In the genomic region with DNA sequence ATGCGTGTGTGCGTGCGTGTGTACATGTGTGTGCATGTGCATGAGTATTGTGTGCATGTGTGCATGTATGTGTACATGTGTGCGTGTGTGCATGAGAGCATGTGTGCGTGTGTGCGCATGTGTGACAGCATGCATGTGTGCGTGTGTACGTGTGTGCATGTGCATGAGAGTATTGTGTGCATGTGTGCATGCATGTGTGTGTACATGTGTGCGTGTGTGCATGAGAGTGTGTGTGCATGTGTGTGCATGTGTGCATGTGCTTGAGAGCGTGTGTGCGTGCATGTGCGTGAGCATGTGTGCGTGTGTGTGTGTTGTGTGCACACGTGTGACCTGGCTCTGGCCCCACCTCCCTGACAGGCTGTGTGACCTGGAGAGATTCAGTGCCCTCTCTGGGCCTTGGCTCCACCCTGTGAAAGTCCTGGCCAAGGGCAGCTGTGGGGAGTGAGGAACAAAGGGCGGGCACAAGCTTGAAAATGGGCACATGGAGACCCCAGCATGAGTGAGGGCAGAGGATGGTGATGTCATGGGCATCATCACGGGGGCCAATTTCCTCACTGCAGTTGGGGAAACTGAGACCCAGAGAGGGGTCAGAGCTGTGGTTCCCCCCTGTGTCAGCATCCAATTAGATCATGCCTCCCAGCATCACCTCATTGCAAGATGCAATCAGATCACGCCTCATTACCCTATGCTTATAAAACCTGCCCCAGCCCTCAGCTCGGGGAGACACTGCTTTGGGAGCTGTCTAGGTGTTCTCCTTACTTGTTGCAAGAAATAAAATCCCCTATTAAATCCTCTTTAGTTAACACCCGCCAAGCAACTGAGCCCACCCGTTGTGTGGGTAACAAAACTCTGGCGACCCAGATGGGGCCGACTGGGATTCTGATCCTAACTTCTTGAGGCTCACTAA, we compare ENCODE assay signal across 9 cellular contexts. TPM values are rescaled to one million over a fixed set of nuclear protein-coding genes. Genes with fewer than 3 reads are reported as not detected.
DNase-seq lines count a peak whose midpoint lies in the region; ATAC-seq and TF ChIP-seq lines count a peak whose summit lies in the region.
"Had no signal": no experiment of that assay in that cellular context is flagged by ENCODE, and none has a peak within 500 bp of the region (broad histone marks: within the 10 kb centered on the region; RNA-seq: fewer than 3 reads in every experiment).

No MANE protein-coding gene starts in this region.

- peaks cover 32% of the 10 kb centered on the region for H3K4me1 Mint-ChIP-seq in activated naive CD4-positive, alpha-beta T cell treated with anti-CD3 and anti-CD28 coated beads for 36 hours (ENCODE audit: low read depth)

- H3K9me3 Mint-ChIP-seq in activated naive CD4-positive, alpha-beta T cell treated with anti-CD3 and anti-CD28 coated beads for 36 hours: no peaks in the 10 kb centered on the region

- H3K27ac ChIP-seq in VCaP: peak overlapping the region; percentile 18; the same call in 1 of the 2 replicates
- peak overlapping the region; percentile 81 to 94 for H3K27ac ChIP-seq in liver (ENCODE audit: low read depth in 1 of 2, low read length in 2 of 2)
- H3K27ac ChIP-seq in upper lobe of right lung: peak overlapping the region; percentile 61
- no peak overlapping the region for H3K27ac ChIP-seq in uterus

- WGBS in liver: 77% methylated on average over 22 of the region's 22 CpGs

- H3K27me3 ChIP-seq in liver (ENCODE audit: control insufficient read depth in 4 of 4, insufficient read depth in 4 of 4, low read length in 3 of 4) (no peaks in the 10 kb centered on the region), upper lobe of right lung (peaks cover 4% of the 10 kb centered on the region), uterus (peaks cover 0 to 3% of the 10 kb centered on the region in 2 donors)

- peak overlapping the region; percentile 76 for H3K27ac Mint-ChIP-seq in activated naive CD4-positive, alpha-beta T cell treated with anti-CD3 and anti-CD28 coated beads for 36 hours

- TF ChIP-seq CTCF in VCaP (conservative IDR thresholded peaks at IDR 0.05) (no peak), liver (IDR thresholded peaks at IDR 0.05; ENCODE audit: low read depth, low read length, missing input control) (no peak), upper lobe of right lung (IDR thresholded peaks at IDR 0.05) (no peak), uterus (IDR thresholded peaks at IDR 0.05) (no peak)

- intact Hi-C loops in activated naive CD4-positive, alpha-beta T cell treated with anti-CD3 and anti-CD28 coated beads for 36 hours (cut with micrococcal nuclease): loop anchor here (5.0 kb wide), 1 partner anchor 77 kb away; no protein-coding TSS in a partner anchor
- intact Hi-C loops in upper lobe of right lung (cut with DNase I) (no loop called here), uterus (cut with DNase I; ENCODE audit: low total_unique reads) (no loop called here)

- H3K4me3 Mint-ChIP-seq in activated naive CD4-positive, alpha-beta T cell treated with anti-CD3 and anti-CD28 coated beads for 36 hours: peak overlapping the region; percentile 79

- H3K36me3 ChIP-seq in liver (ENCODE audit: control insufficient read depth in 4 of 4, insufficient read depth in 3 of 4, low read depth in 1 of 4, low read length in 3 of 4): no peaks in the 10 kb centered on the region
- no peaks in the 10 kb centered on the region for H3K36me3 ChIP-seq in upper lobe of right lung
- no peaks in the 10 kb centered on the region for H3K36me3 ChIP-seq in uterus

- CTCF ChIA-PET in activated naive CD4-positive, alpha-beta T cell treated with anti-CD3 and anti-CD28 coated beads for 36 hours (lab: Charles Lee): interaction anchor here (0.6 to 1.9 kb wide), 4 partner anchors 10 to 35 kb away, joined by 4 to 10 read pairs (median 5); a partner anchor contains a TSS

- no peaks in the 10 kb centered on the region for H3K9me3 ChIP-seq in liver (ENCODE audit: control insufficient read depth in 4 of 4, low read length in 3 of 4)
- no peaks in the 10 kb centered on the region for H3K9me3 ChIP-seq in upper lobe of right lung
- no peaks in the 10 kb centered on the region for H3K9me3 ChIP-seq in uterus

- ATAC-seq in upper lobe of right lung (no peak), GM21825 (IDR thresholded peaks at IDR 0.05; ENCODE audit: unreplicated experiment) (no peak)

- no peak for DNase-seq in activated naive CD4-positive, alpha-beta T cell treated with anti-CD3 and anti-CD28 coated beads for 36 hours
- DNase-seq in activated naive CD4-positive, alpha-beta T cell treated with anti-CD3 and anti-CD28 coated beads, Interleukin-2, amount 50 U/mL, for 16 hours: no peak
- no peak for DNase-seq in upper lobe of right lung
- DNase-seq in uterus: no peak
- DNase-seq in EL: no peak

- H3K27me3 Mint-ChIP-seq in activated naive CD4-positive, alpha-beta T cell treated with anti-CD3 and anti-CD28 coated beads for 36 hours (ENCODE audit: low read depth): peaks cover 2% of the 10 kb centered on the region

- no peaks in the 10 kb centered on the region for H3K36me3 Mint-ChIP-seq in activated naive CD4-positive, alpha-beta T cell treated with anti-CD3 and anti-CD28 coated beads for 36 hours (ENCODE audit: low read depth)

- H3K4me3 ChIP-seq in liver (ENCODE audit: low read depth in 1 of 3, low read length in 3 of 3): peak overlapping the region; percentile 58 to 87 (median 84)
- peak overlapping the region; percentile 49 for H3K4me3 ChIP-seq in upper lobe of right lung
- H3K4me3 ChIP-seq in uterus: peak overlapping the region in 1 of 2 donors; percentile 21

- no peak for TF ChIP-seq POLR2A in uterus (IDR thresholded peaks at IDR 0.05)

- TF ChIP-seq RAD21 in liver (IDR thresholded peaks at IDR 0.05): no peak

- H3K4me1 ChIP-seq in liver (ENCODE audit: control insufficient read depth in 4 of 4, insufficient read depth in 4 of 4, low read length in 3 of 4) (peaks cover 2 to 20% (median 11%) of the 10 kb centered on the region in 4 donors), upper lobe of right lung (no peaks in the 10 kb centered on the region), uterus (no peaks in the 10 kb centered on the region)

- H3K9ac ChIP-seq in liver (ENCODE audit: low read depth in 1 of 2, low read length in 2 of 2): peak overlapping the region in 1 of 2 donors; percentile 66

TF ChIP-seq in liver, 16 proteins besides CTCF, POLR2A, EP300 and RAD21:
- TF ChIP-seq EGR1 (IDR thresholded peaks at IDR 0.05; ENCODE audit: low read depth in 2 of 2) (no peak), FOXA1 (IDR thresholded peaks at IDR 0.05) (no peak), JUND (IDR thresholded peaks at IDR 0.05) (no peak), SP1 (IDR thresholded peaks at IDR 0.05) (no peak), TAF1 (conservative IDR thresholded peaks at IDR 0.05) (no peak)
- TF ChIP-seq, protein P1, sequence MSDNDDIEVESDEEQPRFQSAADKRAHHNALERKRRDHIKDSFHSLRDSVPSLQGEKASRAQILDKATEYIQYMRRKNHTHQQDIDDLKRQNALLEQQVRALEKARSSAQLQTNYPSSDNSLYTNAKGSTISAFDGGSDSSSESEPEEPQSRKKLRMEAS (IDR thresholded peaks at IDR 0.05): no peak
- TF ChIP-seq, protein P2, sequence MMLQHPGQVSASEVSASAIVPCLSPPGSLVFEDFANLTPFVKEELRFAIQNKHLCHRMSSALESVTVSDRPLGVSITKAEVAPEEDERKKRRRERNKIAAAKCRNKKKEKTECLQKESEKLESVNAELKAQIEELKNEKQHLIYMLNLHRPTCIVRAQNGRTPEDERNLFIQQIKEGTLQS (IDR thresholded peaks at IDR 0.05): no peak

RNA-seq across cellular contexts. Expression of a gene that starts 0.6 kb away (rescaled TPM):
- not detected for total RNA-seq in activated naive CD4-positive, alpha-beta T cell treated with anti-CD3 and anti-CD28 coated beads for 36 hours
- total RNA-seq in liver (1 to 10 TPM; 2.7 to 5.8 TPM), upper lobe of right lung (0.32 TPM), uterus (not detected)
- 10 to 100 TPM in 1 of 2 donors, 1 to 10 TPM in 1; 9.4 to 12.9 TPM for polyA plus RNA-seq in liver
- total RNA-seq: osteocyte had no signal

RNA-seq across cellular contexts. Expression of a gene that starts 10.3 kb away (rescaled TPM):
- total RNA-seq in activated naive CD4-positive, alpha-beta T cell treated with anti-CD3 and anti-CD28 coated beads for 36 hours: not detected
- total RNA-seq in liver: not detected
- under 1 TPM; 0.12 to 0.43 TPM for polyA plus RNA-seq in liver
- total RNA-seq in upper lobe of right lung: not detected
- total RNA-seq in uterus: not detected
- total RNA-seq: osteocyte had no signal

RNA-seq across cellular contexts. Expression of a gene that starts 20.1 kb away (rescaled TPM):
- 10 to 100 TPM; 29.7 to 30.4 TPM for total RNA-seq in activated naive CD4-positive, alpha-beta T cell treated with anti-CD3 and anti-CD28 coated beads for 36 hours
- total RNA-seq in liver (10 to 100 TPM; 19.5 to 19.6 TPM), upper lobe of right lung (12.2 TPM), uterus (1 to 10 TPM in 2 of 4 donors, not detected in 2; 3.5 to 7.6 TPM)
- 10 to 100 TPM; 29.3 to 66.9 TPM for polyA plus RNA-seq in liver

RNA-seq across cellular contexts. Expression of a gene that starts 24.5 kb away (rescaled TPM):
- not detected for total RNA-seq in activated naive CD4-positive, alpha-beta T cell treated with anti-CD3 and anti-CD28 coated beads for 36 hours
- total RNA-seq in liver (not detected), upper lobe of right lung (1.3 TPM), uterus (1 to 10 TPM in 1 of 4 donors, not detected in 3; 1.2 TPM)
- polyA plus RNA-seq in liver: not detected
- total RNA-seq: osteocyte had no signal

RNA-seq across cellular contexts. Expression of a gene that starts 43.2 kb away (rescaled TPM):
- total RNA-seq in activated naive CD4-positive, alpha-beta T cell treated with anti-CD3 and anti-CD28 coated beads for 36 hours: 100 to 1,000 TPM; 347 to 356 TPM
- total RNA-seq in liver (100 to 1,000 TPM in 1 of 2 donors, 10 to 100 TPM in 1; 83.6 to 162 TPM), upper lobe of right lung (141 TPM), uterus (100 to 1,000 TPM in 3 of 4 donors, 10 to 100 TPM in 1; 75.6 to 207 (median 142) TPM)
- 100 to 1,000 TPM; 163 to 172 TPM for polyA plus RNA-seq in liver

Comparison
In these comparisons a context has a peak if more than half of its experiments do, and no peak if none do; other contexts are left out.
1. H3K27ac ChIP-seq: peak in VCaP (single experiment), liver (2 of 2) and upper lobe of right lung (single experiment); none in uterus (0 of 2).